22 cellular contexts compared by ENCODE assay signal in the genomic region with DNA sequence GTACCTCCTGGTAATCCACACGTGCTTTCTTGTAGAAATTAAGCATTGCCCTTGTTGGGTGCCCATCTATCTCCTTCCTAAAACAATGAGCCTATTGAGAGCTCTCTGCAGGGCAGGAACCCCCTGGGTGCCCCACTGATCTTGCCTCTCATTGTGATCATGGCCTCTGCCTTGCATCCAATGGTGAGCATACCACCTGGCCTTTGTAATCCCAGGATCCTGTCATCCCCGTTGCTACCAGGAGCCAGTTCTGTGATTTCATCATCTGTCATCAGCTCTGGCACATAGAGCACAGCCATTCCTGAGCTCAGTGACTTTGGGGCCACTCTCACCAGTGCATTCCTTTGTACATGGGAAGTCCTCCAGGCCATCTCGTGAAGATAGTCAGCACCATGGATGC.
DNase-seq lines count a peak whose midpoint lies in the region; ATAC-seq and TF ChIP-seq lines count a peak whose summit lies in the region.
"Had no signal": no experiment of that assay in that cellular context is flagged by ENCODE, and none has a peak within 500 bp of the region (broad histone marks: within the 10 kb centered on the region; RNA-seq: fewer than 3 reads in every experiment).

No MANE protein-coding gene starts in this region.

- no peak overlapping the region for H3K27ac ChIP-seq in GM23338 (ENCODE audit: low read depth)
- no peak overlapping the region for H3K27ac ChIP-seq in testis
- H3K27ac ChIP-seq: 22Rv1, esophagus squamous epithelium, SK-N-MC, suprapubic skin had no signal

- intact Hi-C loops in testis (cut with DNase I; ENCODE audit: low total_unique reads): no loop called here

- H3K4me3 ChIP-seq in GM23338 (no peak overlapping the region), testis (no peak overlapping the region)
- H3K4me3 ChIP-seq: esophagus squamous epithelium, lung, SK-N-MC, skin epidermis, suprapubic skin had no signal

- no peak overlapping the region for H3K4me3 Mint-ChIP-seq in T-helper 1 cell treated with Interleukin-12 subunit alpha and Interleukin-12 subunit beta and Interleukin-4 antibody, amounts not matched to agents 30 μg/mL and 1 μg/mL, for 36 hours
- H3K4me3 Mint-ChIP-seq in GM23338: no peak overlapping the region
- H3K4me3 Mint-ChIP-seq in activated CD8-positive, alpha-beta memory T cell treated with anti-CD3 and anti-CD28 coated beads, Interleukin-2, amount 10 ng/mL, durations not matched to agents 7 days and 5 days: no peak overlapping the region
- peak overlapping the region; percentile 79 for H3K4me3 Mint-ChIP-seq in natural killer cell treated with Interleukin-12 subunit alpha and Interleukin-12 subunit beta and Interleukin-15 and Interleukin-18, amount 100 ng/mL, for 72 hours
- H3K4me3 Mint-ChIP-seq: stimulated activated memory B cell treated with anti-CD40 and anti-IgM and Interleukin-4, amounts not matched to agents 10 μg/mL and 1 μg/mL and 100 μg/mL, for 72 hours had no signal

- no peaks in the 10 kb centered on the region for H3K79me2 ChIP-seq in GM23338 (replicated peaks; ENCODE audit: insufficient read depth)

- H3K27me3 ChIP-seq in GM23338 (ENCODE audit: insufficient read depth) (no peaks in the 10 kb centered on the region), testis (no peaks in the 10 kb centered on the region)
- H3K27me3 ChIP-seq: esophagus squamous epithelium, suprapubic skin had no signal

- peaks cover 48% of the 10 kb centered on the region for H3K36me3 Mint-ChIP-seq in T-helper 1 cell treated with Interleukin-12 subunit alpha and Interleukin-12 subunit beta and Interleukin-4 antibody, amounts not matched to agents 30 μg/mL and 1 μg/mL, for 36 hours (ENCODE audit: low read depth)
- peaks cover 5% of the 10 kb centered on the region; the same call in 1 of the 3 replicates for H3K36me3 Mint-ChIP-seq in GM23338 (ENCODE audit: low read depth)
- H3K36me3 Mint-ChIP-seq in activated CD8-positive, alpha-beta memory T cell treated with anti-CD3 and anti-CD28 coated beads, Interleukin-2, amount 10 ng/mL, durations not matched to agents 7 days and 5 days: peaks cover 52% of the 10 kb centered on the region
- peaks cover 20% of the 10 kb centered on the region for H3K36me3 Mint-ChIP-seq in natural killer cell treated with Interleukin-12 subunit alpha and Interleukin-12 subunit beta and Interleukin-15 and Interleukin-18, amount 100 ng/mL, for 72 hours

- no peaks in the 10 kb centered on the region for H3K9me3 ChIP-seq in testis
- H3K9me3 ChIP-seq: esophagus squamous epithelium, suprapubic skin had no signal

- CTCF ChIA-PET in activated CD8-positive, alpha-beta memory T cell treated with anti-CD3 and anti-CD28 coated beads, Interleukin-2, amount 10 ng/mL, durations not matched to agents 7 days and 5 days (lab: Charles Lee): interaction anchor here (0.8 to 3.6 kb wide), 9 partner anchors 11 to 181 kb away, joined by 3 to 12 read pairs (median 4); no protein-coding TSS in a partner anchor

- H3K4me1 Mint-ChIP-seq in T-helper 1 cell treated with Interleukin-12 subunit alpha and Interleukin-12 subunit beta and Interleukin-4 antibody, amounts not matched to agents 30 μg/mL and 1 μg/mL, for 36 hours (ENCODE audit: low read depth): peaks cover 82% of the 10 kb centered on the region
- H3K4me1 Mint-ChIP-seq in GM23338: no peaks in the 10 kb centered on the region
- H3K4me1 Mint-ChIP-seq in activated CD8-positive, alpha-beta memory T cell treated with anti-CD3 and anti-CD28 coated beads, Interleukin-2, amount 10 ng/mL, durations not matched to agents 7 days and 5 days: peaks cover 76% of the 10 kb centered on the region
- peaks cover 84 to 89% of the 10 kb centered on the region in 2 donors for H3K4me1 Mint-ChIP-seq in natural killer cell treated with Interleukin-12 subunit alpha and Interleukin-12 subunit beta and Interleukin-15 and Interleukin-18, amount 100 ng/mL, for 72 hours (ENCODE audit: low read depth in 2 of 2)

- no peak for TF ChIP-seq POLR2A in testis (IDR thresholded peaks at IDR 0.05)

- no peak overlapping the region for H2AFZ ChIP-seq in GM23338

- peak overlapping the region; percentile 82 for H3K27ac Mint-ChIP-seq in T-helper 1 cell treated with Interleukin-12 subunit alpha and Interleukin-12 subunit beta and Interleukin-4 antibody, amounts not matched to agents 30 μg/mL and 1 μg/mL, for 36 hours
- H3K27ac Mint-ChIP-seq in GM23338: no peak overlapping the region
- H3K27ac Mint-ChIP-seq in activated CD8-positive, alpha-beta memory T cell treated with anti-CD3 and anti-CD28 coated beads, Interleukin-2, amount 10 ng/mL, durations not matched to agents 7 days and 5 days: peak overlapping the region; percentile 92
- peak overlapping the region; percentile 86 to 90 for H3K27ac Mint-ChIP-seq in natural killer cell treated with Interleukin-12 subunit alpha and Interleukin-12 subunit beta and Interleukin-15 and Interleukin-18, amount 100 ng/mL, for 72 hours

- ATAC-seq in GM23338: peak; percentile 49; the same call in 2 of the 3 replicates
- no peak for ATAC-seq in activated CD8-positive, alpha-beta memory T cell treated with anti-CD3 and anti-CD28 coated beads, Interleukin-2, amount 10 ng/mL, durations not matched to agents 7 days and 5 days
- no peak for ATAC-seq in natural killer cell treated with Interleukin-12 subunit alpha and Interleukin-12 subunit beta and Interleukin-15 and Interleukin-18, amount 100 ng/mL, for 72 hours
- no peak for ATAC-seq in HG03442 (IDR thresholded peaks at IDR 0.05; ENCODE audit: unreplicated experiment)
- ATAC-seq: activated T-helper 17 cell treated with anti-CD3 and anti-CD28 coated beads, Interleukin-2, amount 50 U/mL, for 72 hours; stimulated activated memory B cell treated with anti-CD40 and anti-IgM and Interleukin-4, amounts not matched to agents 10 μg/mL and 1 μg/mL and 100 μg/mL, for 72 hours had no signal

- H3K4me1 ChIP-seq in GM23338 (ENCODE audit: insufficient read depth) (no peaks in the 10 kb centered on the region), testis (no peaks in the 10 kb centered on the region)

- H3K4me2 ChIP-seq in GM23338: no peak overlapping the region

- WGBS in testis, 2 donors: 91 to 96% methylated on average over 2 to 3 of the region's 3 CpGs

- H3K9me2 ChIP-seq in GM23338 (ENCODE audit: insufficient read depth): peaks cover 42% of the 10 kb centered on the region

- no peak for DNase-seq in T-helper 1 cell
- DNase-seq in GM23338 (ENCODE audit: low spot score): no peak
- peak; percentile 36 for DNase-seq in activated CD8-positive, alpha-beta memory T cell treated with anti-CD3 and anti-CD28 coated beads, Interleukin-2, amount 10 ng/mL, durations not matched to agents 7 days and 5 days
- DNase-seq in natural killer cell treated with Interleukin-12 subunit alpha and Interleukin-12 subunit beta and Interleukin-15 and Interleukin-18, amount 100 ng/mL, for 72 hours (ENCODE audit: low spot score): no peak
- no peak for DNase-seq in testis
- DNase-seq in ureter (ENCODE audit: low spot score): no peak
- DNase-seq: effector memory CD4-positive, alpha-beta T cell; esophagus squamous epithelium; NCI-H1417; NCI-H524; nucleus accumbens; stimulated activated CD4-positive, alpha-beta T cell treated with anti-CD3 and anti-CD28 coated beads, Interleukin-1b, Interleukin-23, amount 100 ng/mL, for 48 hours; T-helper 9 cell had no signal

- H3K9me3 Mint-ChIP-seq in T-helper 1 cell treated with Interleukin-12 subunit alpha and Interleukin-12 subunit beta and Interleukin-4 antibody, amounts not matched to agents 30 μg/mL and 1 μg/mL, for 36 hours: peaks cover 34% of the 10 kb centered on the region
- H3K9me3 Mint-ChIP-seq in GM23338: no peaks in the 10 kb centered on the region; the same call in 2 of the 3 replicates
- peaks cover 13% of the 10 kb centered on the region for H3K9me3 Mint-ChIP-seq in activated CD8-positive, alpha-beta memory T cell treated with anti-CD3 and anti-CD28 coated beads, Interleukin-2, amount 10 ng/mL, durations not matched to agents 7 days and 5 days (ENCODE audit: low read depth)
- H3K9me3 Mint-ChIP-seq in natural killer cell treated with Interleukin-12 subunit alpha and Interleukin-12 subunit beta and Interleukin-15 and Interleukin-18, amount 100 ng/mL, for 72 hours: peaks cover 5% of the 10 kb centered on the region

- no peaks in the 10 kb centered on the region for H3K36me3 ChIP-seq in GM23338 (ENCODE audit: insufficient read depth)
- H3K36me3 ChIP-seq in testis (ENCODE audit: low read depth, missing control alignments): no peaks in the 10 kb centered on the region
- H3K36me3 ChIP-seq: esophagus squamous epithelium, suprapubic skin had no signal

- H3F3A ChIP-seq in GM23338 (replicated peaks; ENCODE audit: low read depth): no peaks in the 10 kb centered on the region

- no peak for TF ChIP-seq CTCF in GM23338 (conservative IDR thresholded peaks at IDR 0.05; ENCODE audit: low read depth in 2 of 2)
- TF ChIP-seq CTCF in testis (IDR thresholded peaks at IDR 0.05): no peak

- no peaks in the 10 kb centered on the region for H4K20me1 ChIP-seq in GM23338 (replicated peaks; ENCODE audit: insufficient read depth)

- H3K27me3 Mint-ChIP-seq in T-helper 1 cell treated with Interleukin-12 subunit alpha and Interleukin-12 subunit beta and Interleukin-4 antibody, amounts not matched to agents 30 μg/mL and 1 μg/mL, for 36 hours (ENCODE audit: low read depth): no peaks in the 10 kb centered on the region
- H3K27me3 Mint-ChIP-seq in GM23338 (ENCODE audit: insufficient read depth, low read depth, poor library complexity): peaks cover 16% of the 10 kb centered on the region
- no peaks in the 10 kb centered on the region for H3K27me3 Mint-ChIP-seq in activated CD8-positive, alpha-beta memory T cell treated with anti-CD3 and anti-CD28 coated beads, Interleukin-2, amount 10 ng/mL, durations not matched to agents 7 days and 5 days
- H3K27me3 Mint-ChIP-seq in natural killer cell treated with Interleukin-12 subunit alpha and Interleukin-12 subunit beta and Interleukin-15 and Interleukin-18, amount 100 ng/mL, for 72 hours: no peaks in the 10 kb centered on the region
- H3K27me3 Mint-ChIP-seq: activated T-helper 17 cell treated with anti-CD3 and anti-CD28 coated beads, Interleukin-2, amount 50 U/mL, for 72 hours had no signal

TF ChIP-seq in GM23338, 12 proteins besides CTCF, POLR2A, EP300 and RAD21 (continues in another document):
- TF ChIP-seq STAT1 (IDR thresholded peaks at IDR 0.05; ENCODE audit: unreplicated experiment) (no peak), EZH2 (IDR thresholded peaks at IDR 0.05; ENCODE audit: low read depth, unreplicated experiment) (no peak), JUNB (IDR thresholded peaks at IDR 0.05; ENCODE audit: unreplicated experiment) (no peak)
